In genomic region chr11:65279713-65280459, GRCh38 we compare ENCODE assay signal across 1 cellular context.
TF ChIP-seq lines count a peak whose summit lies in the region.

No MANE protein-coding gene starts in this region.

TF ChIP-seq in GM12878, 131 proteins besides CTCF, POLR2A, EP300 and RAD21 (continued from another document and continues in another):
- TF ChIP-seq CUX1 (IDR thresholded peaks at IDR 0.05; ENCODE audit: insufficient replicate concordance, low read depth, low read length), result no peak
- no peak for TF ChIP-seq NKRF (conservative IDR thresholded peaks at IDR 0.05)
- no peak for TF ChIP-seq CREB1 (IDR thresholded peaks at IDR 0.05; ENCODE audit: low read depth)
- TF ChIP-seq JUNB (IDR thresholded peaks at IDR 0.05), result no peak
- TF ChIP-seq ESRRA (IDR thresholded peaks at IDR 0.05; ENCODE audit: low read length), result no peak
- no peak for TF ChIP-seq PKNOX1 (IDR thresholded peaks at IDR 0.05)
- TF ChIP-seq POLR2AphosphoS5 (IDR thresholded peaks at IDR 0.05; ENCODE audit: low read length), result no peak
- no peak for TF ChIP-seq SMARCA5 (IDR thresholded peaks at IDR 0.05)
- TF ChIP-seq ZNF274 (IDR thresholded peaks at IDR 0.05; ENCODE audit: insufficient read depth, insufficient read length), result no peak
- TF ChIP-seq CREM (IDR thresholded peaks at IDR 0.05; ENCODE audit: low read depth), result no peak
- TF ChIP-seq E2F8 (IDR thresholded peaks at IDR 0.05; ENCODE audit: low read depth, partially characterized antibody), result no peak
- TF ChIP-seq CBX3 (IDR thresholded peaks at IDR 0.05; ENCODE audit: borderline replicate concordance, low read depth), result no peak
- TF ChIP-seq SMAD5 (IDR thresholded peaks at IDR 0.05; ENCODE audit: low read depth), result no peak
- no peak for TF ChIP-seq ZZZ3 (IDR thresholded peaks at IDR 0.05; ENCODE audit: control insufficient read depth, insufficient read length, low read depth)
- TF ChIP-seq MEF2B (IDR thresholded peaks at IDR 0.05; ENCODE audit: partially characterized antibody, poor library complexity, severe bottlenecking), result peak; percentile 78
- TF ChIP-seq BHLHE40 (IDR thresholded peaks at IDR 0.05; ENCODE audit: borderline replicate concordance in 1 of 2, low read depth in 2 of 2, low read length in 1 of 2), result no peak
- no peak for TF ChIP-seq ATF3 (IDR thresholded peaks at IDR 0.05; ENCODE audit: borderline replicate concordance, extremely low read depth, low read depth, low read length)
- TF ChIP-seq HDGF (IDR thresholded peaks at IDR 0.05), result no peak
- TF ChIP-seq PBX3 (IDR thresholded peaks at IDR 0.05; ENCODE audit: insufficient replicate concordance, low read depth, low read length), result no peak
- TF ChIP-seq HSF1 (IDR thresholded peaks at IDR 0.05; ENCODE audit: low read depth, low read length), result 0 out of 2 replicates have a peak, but pooled peaks have one; percentile 50
- TF ChIP-seq, protein P1, sequence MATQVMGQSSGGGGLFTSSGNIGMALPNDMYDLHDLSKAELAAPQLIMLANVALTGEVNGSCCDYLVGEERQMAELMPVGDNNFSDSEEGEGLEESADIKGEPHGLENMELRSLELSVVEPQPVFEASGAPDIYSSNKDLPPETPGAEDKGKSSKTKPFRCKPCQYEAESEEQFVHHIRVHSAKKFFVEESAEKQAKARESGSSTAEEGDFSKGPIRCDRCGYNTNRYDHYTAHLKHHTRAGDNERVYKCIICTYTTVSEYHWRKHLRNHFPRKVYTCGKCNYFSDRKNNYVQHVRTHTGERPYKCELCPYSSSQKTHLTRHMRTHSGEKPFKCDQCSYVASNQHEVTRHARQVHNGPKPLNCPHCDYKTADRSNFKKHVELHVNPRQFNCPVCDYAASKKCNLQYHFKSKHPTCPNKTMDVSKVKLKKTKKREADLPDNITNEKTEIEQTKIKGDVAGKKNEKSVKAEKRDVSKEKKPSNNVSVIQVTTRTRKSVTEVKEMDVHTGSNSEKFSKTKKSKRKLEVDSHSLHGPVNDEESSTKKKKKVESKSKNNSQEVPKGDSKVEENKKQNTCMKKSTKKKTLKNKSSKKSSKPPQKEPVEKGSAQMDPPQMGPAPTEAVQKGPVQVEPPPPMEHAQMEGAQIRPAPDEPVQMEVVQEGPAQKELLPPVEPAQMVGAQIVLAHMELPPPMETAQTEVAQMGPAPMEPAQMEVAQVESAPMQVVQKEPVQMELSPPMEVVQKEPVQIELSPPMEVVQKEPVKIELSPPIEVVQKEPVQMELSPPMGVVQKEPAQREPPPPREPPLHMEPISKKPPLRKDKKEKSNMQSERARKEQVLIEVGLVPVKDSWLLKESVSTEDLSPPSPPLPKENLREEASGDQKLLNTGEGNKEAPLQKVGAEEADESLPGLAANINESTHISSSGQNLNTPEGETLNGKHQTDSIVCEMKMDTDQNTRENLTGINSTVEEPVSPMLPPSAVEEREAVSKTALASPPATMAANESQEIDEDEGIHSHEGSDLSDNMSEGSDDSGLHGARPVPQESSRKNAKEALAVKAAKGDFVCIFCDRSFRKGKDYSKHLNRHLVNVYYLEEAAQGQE (IDR thresholded peaks at IDR 0.05; ENCODE audit: low read depth, low read length), result no peak
- no peak for TF ChIP-seq ZSCAN29 (IDR thresholded peaks at IDR 0.05)
- TF ChIP-seq YBX1 (IDR thresholded peaks at IDR 0.05), result no peak
- TF ChIP-seq ZNF24 (IDR thresholded peaks at IDR 0.05), result no peak
- no peak for TF ChIP-seq MTA2 (IDR thresholded peaks at IDR 0.05; ENCODE audit: low read depth)
- no peak for TF ChIP-seq SMC3 (IDR thresholded peaks at IDR 0.05; ENCODE audit: borderline replicate concordance, low read length)
- TF ChIP-seq, protein P2, sequence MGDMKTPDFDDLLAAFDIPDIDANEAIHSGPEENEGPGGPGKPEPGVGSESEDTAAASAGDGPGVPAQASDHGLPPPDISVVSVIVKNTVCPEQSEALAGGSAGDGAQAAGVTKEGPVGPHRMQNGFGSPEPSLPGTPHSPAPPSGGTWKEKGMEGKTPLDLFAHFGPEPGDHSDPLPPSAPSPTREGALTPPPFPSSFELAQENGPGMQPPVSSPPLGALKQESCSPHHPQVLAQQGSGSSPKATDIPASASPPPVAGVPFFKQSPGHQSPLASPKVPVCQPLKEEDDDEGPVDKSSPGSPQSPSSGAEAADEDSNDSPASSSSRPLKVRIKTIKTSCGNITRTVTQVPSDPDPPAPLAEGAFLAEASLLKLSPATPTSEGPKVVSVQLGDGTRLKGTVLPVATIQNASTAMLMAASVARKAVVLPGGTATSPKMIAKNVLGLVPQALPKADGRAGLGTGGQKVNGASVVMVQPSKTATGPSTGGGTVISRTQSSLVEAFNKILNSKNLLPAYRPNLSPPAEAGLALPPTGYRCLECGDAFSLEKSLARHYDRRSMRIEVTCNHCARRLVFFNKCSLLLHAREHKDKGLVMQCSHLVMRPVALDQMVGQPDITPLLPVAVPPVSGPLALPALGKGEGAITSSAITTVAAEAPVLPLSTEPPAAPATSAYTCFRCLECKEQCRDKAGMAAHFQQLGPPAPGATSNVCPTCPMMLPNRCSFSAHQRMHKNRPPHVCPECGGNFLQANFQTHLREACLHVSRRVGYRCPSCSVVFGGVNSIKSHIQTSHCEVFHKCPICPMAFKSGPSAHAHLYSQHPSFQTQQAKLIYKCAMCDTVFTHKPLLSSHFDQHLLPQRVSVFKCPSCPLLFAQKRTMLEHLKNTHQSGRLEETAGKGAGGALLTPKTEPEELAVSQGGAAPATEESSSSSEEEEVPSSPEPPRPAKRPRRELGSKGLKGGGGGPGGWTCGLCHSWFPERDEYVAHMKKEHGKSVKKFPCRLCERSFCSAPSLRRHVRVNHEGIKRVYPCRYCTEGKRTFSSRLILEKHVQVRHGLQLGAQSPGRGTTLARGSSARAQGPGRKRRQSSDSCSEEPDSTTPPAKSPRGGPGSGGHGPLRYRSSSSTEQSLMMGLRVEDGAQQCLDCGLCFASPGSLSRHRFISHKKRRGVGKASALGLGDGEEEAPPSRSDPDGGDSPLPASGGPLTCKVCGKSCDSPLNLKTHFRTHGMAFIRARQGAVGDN (IDR thresholded peaks at IDR 0.05), result peak; percentile 48; the same call in 1 of the 2 replicates
- no peak for TF ChIP-seq ZNF217 (IDR thresholded peaks at IDR 0.05)
- no peak for TF ChIP-seq EZH2 (IDR thresholded peaks at IDR 0.05; ENCODE audit: borderline replicate concordance, control insufficient read depth, low read depth, low read length)
